1 cellular context compared by ENCODE assay signal in genomic region chr19:47247308-47247990, GRCh38.
TF ChIP-seq lines count a peak whose summit lies in the region.

No MANE protein-coding gene starts in this region.

TF ChIP-seq in HepG2, 621 proteins besides CTCF, POLR2A, EP300 and RAD21 (continues in another document):
- TF ChIP-seq ZNF513 (CRISPR knock-in tag; conservative IDR thresholded peaks at IDR 0.05) (no peak), MXD1 (CRISPR knock-in tag; IDR thresholded peaks at IDR 0.05) (no peak), ZSCAN22 (CRISPR knock-in tag; IDR thresholded peaks at IDR 0.05) (no peak), GMEB1 (CRISPR knock-in tag; IDR thresholded peaks at IDR 0.05; ENCODE audit: borderline replicate concordance) (no peak), HOXA5 (CRISPR knock-in tag; IDR thresholded peaks at IDR 0.05) (peak; percentile 33; the same call in 1 of the 2 replicates), ZNF607 (CRISPR knock-in tag; IDR thresholded peaks at IDR 0.05; ENCODE audit: borderline replicate concordance) (no peak), ZFP82 (CRISPR knock-in tag; IDR thresholded peaks at IDR 0.05; ENCODE audit: borderline replicate concordance) (0 out of 2 replicates have a peak, but pooled peaks have one; percentile 52), ZNF616 (CRISPR knock-in tag; IDR thresholded peaks at IDR 0.05; ENCODE audit: low read depth) (no peak), HDAC2 (CRISPR knock-in tag; IDR thresholded peaks at IDR 0.05) (peak; percentile 48; the same call in 1 of the 2 replicates), ZNF770 (CRISPR knock-in tag; IDR thresholded peaks at IDR 0.05) (peak; percentile 69), PRMT3 (CRISPR knock-in tag; IDR thresholded peaks at IDR 0.05; ENCODE audit: borderline replicate concordance, low read depth) (no peak), PLRG1 (conservative IDR thresholded peaks at IDR 0.05) (no peak), CAMTA2 (CRISPR knock-in tag; IDR thresholded peaks at IDR 0.05; ENCODE audit: borderline replicate concordance) (no peak), ZNF784 (CRISPR knock-in tag; IDR thresholded peaks at IDR 0.05; ENCODE audit: borderline replicate concordance) (0 out of 2 replicates have a peak, but pooled peaks have one; percentile 65), ZNF598 (CRISPR knock-in tag; IDR thresholded peaks at IDR 0.05; ENCODE audit: borderline replicate concordance) (0 out of 2 replicates have a peak, but pooled peaks have one; percentile 23), XRCC5 (optimal IDR thresholded peaks at IDR 0.05; ENCODE audit: low read length) (peak; percentile 66), CHD4 (IDR thresholded peaks at IDR 0.05; ENCODE audit: borderline replicate concordance, low read length) (peak; percentile 48; the same call in 1 of the 2 replicates), STAG1 (CRISPR knock-in tag; IDR thresholded peaks at IDR 0.05) (peak; percentile 62), GLI4 (CRISPR knock-in tag; IDR thresholded peaks at IDR 0.05; ENCODE audit: borderline replicate concordance) (no peak), FOSL2 (CRISPR knock-in tag; IDR thresholded peaks at IDR 0.05) (0 out of 2 replicates have a peak, but pooled peaks have one; percentile 7), BCL3 (CRISPR knock-in tag; IDR thresholded peaks at IDR 0.05) (no peak), ZNF614 (CRISPR knock-in tag; IDR thresholded peaks at IDR 0.05; ENCODE audit: borderline replicate concordance) (0 out of 2 replicates have a peak, but pooled peaks have one; percentile 23), U2AF1 (optimal IDR thresholded peaks at IDR 0.05; ENCODE audit: low read depth, low read length) (no peak), ZMYM4 (CRISPR knock-in tag; IDR thresholded peaks at IDR 0.05) (peak; percentile 14; the same call in 1 of the 2 replicates), ZNF788 (CRISPR knock-in tag; IDR thresholded peaks at IDR 0.05; ENCODE audit: borderline replicate concordance) (peak; percentile 23; the same call in 1 of the 2 replicates), SUZ12 (IDR thresholded peaks at IDR 0.05; ENCODE audit: low read depth, low read length) (no peak), ZNF460 (CRISPR knock-in tag; IDR thresholded peaks at IDR 0.05; ENCODE audit: borderline replicate concordance) (0 out of 2 replicates have a peak, but pooled peaks have one; percentile 14), ZNF792 (CRISPR knock-in tag; IDR thresholded peaks at IDR 0.05) (no peak), ARID3A (IDR thresholded peaks at IDR 0.05; ENCODE audit: low read depth, low read length) (peak; percentile 38; the same call in 1 of the 2 replicates), ZNF414 (CRISPR knock-in tag; IDR thresholded peaks at IDR 0.05) (no peak), IRF9 (CRISPR knock-in tag; IDR thresholded peaks at IDR 0.05; ENCODE audit: borderline replicate concordance) (0 out of 2 replicates have a peak, but pooled peaks have one; percentile 22), ZNF121 (CRISPR knock-in tag; IDR thresholded peaks at IDR 0.05) (0 out of 2 replicates have a peak, but pooled peaks have one; percentile 23), PBX3 (CRISPR knock-in tag; IDR thresholded peaks at IDR 0.05; ENCODE audit: borderline replicate concordance) (no peak), KDM1A (CRISPR knock-in tag; IDR thresholded peaks at IDR 0.05) (peak; percentile 20; the same call in 1 of the 2 replicates), ZNF33B (CRISPR knock-in tag; IDR thresholded peaks at IDR 0.05) (no peak), ZNF850 (CRISPR knock-in tag; conservative IDR thresholded peaks at IDR 0.05) (no peak), ZC3H13 (CRISPR knock-in tag; IDR thresholded peaks at IDR 0.05) (no peak), ZNF3 (CRISPR knock-in tag; IDR thresholded peaks at IDR 0.05) (peak; percentile 100), KAT7 (CRISPR knock-in tag; IDR thresholded peaks at IDR 0.05; ENCODE audit: borderline replicate concordance) (no peak), RCOR2 (CRISPR knock-in tag; IDR thresholded peaks at IDR 0.05) (peak; percentile 84; the same call in 1 of the 2 replicates), ZNF629 (CRISPR knock-in tag; conservative IDR thresholded peaks at IDR 0.05) (0 out of 2 replicates have a peak, but pooled peaks have one; percentile 27), SMC3 (IDR thresholded peaks at IDR 0.05; ENCODE audit: low read length) (peak; percentile 59; the same call in 1 of the 2 replicates), MYC (CRISPR knock-in tag; IDR thresholded peaks at IDR 0.05; ENCODE audit: borderline replicate concordance) (peak; percentile 45; the same call in 1 of the 2 replicates), ZMYM3 (CRISPR knock-in tag; IDR thresholded peaks at IDR 0.05) (peak; percentile 99), ZNF597 (CRISPR knock-in tag; IDR thresholded peaks at IDR 0.05) (no peak), ZNF296 (CRISPR knock-in tag; conservative IDR thresholded peaks at IDR 0.05) (no peak), ZMYM2 (CRISPR knock-in tag; IDR thresholded peaks at IDR 0.05) (0 out of 2 replicates have a peak, but pooled peaks have one; percentile 52)
